ENCODE assay signal across 27 cellular contexts in genomic region chr20:20782221-20782620, GRCh38.
A peak's percentile ranks its signal among the peaks of the same experiment; 100 is the strongest.
DNase-seq lines count a peak whose midpoint lies in the region; ATAC-seq, FAIRE-seq and TF ChIP-seq lines count a peak whose summit lies in the region.
"Had no signal": no experiment of that assay in that cellular context is flagged by ENCODE, and none has a peak within 500 bp of the region (broad histone marks: within the 10 kb centered on the region; RNA-seq: fewer than 3 reads in every experiment).

No MANE protein-coding gene starts in this region.

- TF ChIP-seq CTCF in WERI-Rb-1 (IDR thresholded peaks at IDR 0.05; ENCODE audit: low read depth, low read length) (no peak), heart right ventricle (IDR thresholded peaks at IDR 0.05) (no peak), mesothelial cell of epicardium (IDR thresholded peaks at IDR 0.05; ENCODE audit: unreplicated experiment) (no peak)

- H3K4me1 Mint-ChIP-seq in mesothelial cell of epicardium: peaks cover 13% of the 10 kb centered on the region

- H3K4me3 ChIP-seq in WERI-Rb-1 (ENCODE audit: low read depth, low read length) (no peak overlapping the region), heart right ventricle (no peak overlapping the region)
- H3K4me3 ChIP-seq: PC-9, tibial nerve had no signal

- DNase-seq in WERI-Rb-1 (no peak), heart right ventricle (peak in 1 of 2 donors; percentile 43), mesothelial cell of epicardium (ENCODE audit: low spot score in 2 of 2, unreplicated experiment in 2 of 2) (no peak), sciatic nerve (ENCODE audit: low spot score) (no peak), COLO668 (lab: John Stamatoyannopoulos, UW; ENCODE audit: unreplicated experiment) (no peak), DMS79 (lab: John Stamatoyannopoulos, UW) (no peak), urothelium cell line (ENCODE audit: low spot score) (no peak), iPS-NIHi7 (ENCODE audit: extremely low spot score) (no peak)
- DNase-seq: activated CD4-positive, alpha-beta T cell treated with anti-CD3 and anti-CD28 coated beads, Interleukin-2, amount 10 ng/mL, durations not matched to agents 7 days and 5 days; activated gamma-delta T cell treated with Interleukin-2 at 50 U/mL for 16 hours; activated T-cell treated with anti-CD3 and anti-CD28 coated beads, Interleukin-2, amount 50 U/mL, for 4 hours; CD8-positive, alpha-beta T cell; cerebellar nuclear complex; DMS 273 treated with DMSO at 0.1 percent for 48 hours; H9; NCI-H1105; NCI-H187 treated with DMSO at 0.1 percent for 48 hours; NCI-H2171 treated with DMSO at 0.1 percent for 48 hours; NCI-H526; PC-9; posterior cingulate gyrus; SHP77 treated with DMSO at 0.1 percent for 48 hours; stimulated activated naive CD8-positive, alpha-beta T cell treated with anti-CD3 and anti-CD28 coated beads, Interleukin-15, Interleukin-2, amounts not matched to agents 100 U/mL and 50 U/mL, for 24 hours; T-helper 9 cell had no signal

- peaks cover 2% of the 10 kb centered on the region for H3K27me3 Mint-ChIP-seq in mesothelial cell of epicardium (ENCODE audit: low read depth)

- H3K9me3 ChIP-seq in WERI-Rb-1 (ENCODE audit: severe bottlenecking) (peaks cover 2% of the 10 kb centered on the region), heart right ventricle (peaks cover 0 to 7% (median 0%) of the 10 kb centered on the region in 11 donors)
- H3K9me3 ChIP-seq: tibial nerve had no signal

- intact Hi-C loops in heart right ventricle (cut with DNase I): no loop called here
- intact Hi-C loops in sciatic nerve (cut with DNase I): loop anchor here (5.0 kb wide), 1 partner anchor 1835 kb away; no protein-coding TSS in a partner anchor

- H3K27ac ChIP-seq in WERI-Rb-1 (peak overlapping the region; percentile 71), heart right ventricle (peak overlapping the region in 3 of 10 donors; percentile 32 to 41 (median 38))
- H3K27ac ChIP-seq: PC-9, tibial nerve had no signal

- no peak for FAIRE-seq in urothelium cell line (lab: Jason Lieb, UNC)

- ATAC-seq in heart right ventricle: peak; percentile 53 to 90 (median 78)
- peak; percentile 57 for ATAC-seq in sciatic nerve
- ATAC-seq: activated T-cell treated with anti-CD3 and anti-CD28 coated beads, Interleukin-2, amount 50 U/mL, for 4 hours; CD8-positive, alpha-beta T cell; natural killer cell treated with Interleukin-12 subunit alpha and Interleukin-12 subunit beta and Interleukin-15 and Interleukin-18, amount 100 ng/mL, for 72 hours; stimulated activated naive CD8-positive, alpha-beta T cell treated with anti-CD3 and anti-CD28 coated beads, Interleukin-15, Interleukin-2, amounts not matched to agents 100 U/mL and 50 U/mL, for 24 hours had no signal

- WGBS in heart right ventricle, 2 donors: 30 to 34% methylated on average over 8 of the region's 8 CpGs

- H3K4me3 Mint-ChIP-seq in mesothelial cell of epicardium: no peak overlapping the region
- H3K4me3 Mint-ChIP-seq: activated CD4-positive, alpha-beta T cell treated with anti-CD3 and anti-CD28 coated beads, Interleukin-2, amount 10 ng/mL, durations not matched to agents 7 days and 5 days; activated T-cell treated with anti-CD3 and anti-CD28 coated beads, Interleukin-2, amount 50 U/mL, for 4 hours; B cell; CD8-positive, alpha-beta T cell; H9; natural killer cell treated with Interleukin-12 subunit alpha and Interleukin-12 subunit beta and Interleukin-15 and Interleukin-18, amount 100 ng/mL, for 72 hours had no signal

- peak overlapping the region; percentile 25 for H3K27ac Mint-ChIP-seq in mesothelial cell of epicardium
- H3K27ac Mint-ChIP-seq: activated CD4-positive, alpha-beta T cell treated with anti-CD3 and anti-CD28 coated beads, Interleukin-2, amount 10 ng/mL, durations not matched to agents 7 days and 5 days; B cell; CD8-positive, alpha-beta T cell; H9; natural killer cell treated with Interleukin-12 subunit alpha and Interleukin-12 subunit beta and Interleukin-15 and Interleukin-18, amount 100 ng/mL, for 72 hours had no signal

- no peaks in the 10 kb centered on the region for H3K27me3 ChIP-seq in WERI-Rb-1 (ENCODE audit: insufficient read depth, low read depth, severe bottlenecking)
- H3K27me3 ChIP-seq in heart right ventricle: no peaks in the 10 kb centered on the region
- H3K27me3 ChIP-seq: tibial nerve had no signal

- peaks cover 6% of the 10 kb centered on the region for H3K9me3 Mint-ChIP-seq in mesothelial cell of epicardium
- H3K9me3 Mint-ChIP-seq: natural killer cell treated with Interleukin-12 subunit alpha and Interleukin-12 subunit beta and Interleukin-15 and Interleukin-18, amount 100 ng/mL, for 72 hours had no signal

- peaks cover 0 to 54% (median 21%) of the 10 kb centered on the region in 9 donors for H3K4me1 ChIP-seq in heart right ventricle

- no peaks in the 10 kb centered on the region for H3K36me3 ChIP-seq in WERI-Rb-1
- H3K36me3 ChIP-seq in heart right ventricle: no peaks in the 10 kb centered on the region
- H3K36me3 ChIP-seq: tibial nerve had no signal

- H3K36me3 Mint-ChIP-seq in mesothelial cell of epicardium: no peaks in the 10 kb centered on the region
- H3K36me3 Mint-ChIP-seq: CD8-positive, alpha-beta T cell; natural killer cell treated with Interleukin-12 subunit alpha and Interleukin-12 subunit beta and Interleukin-15 and Interleukin-18, amount 100 ng/mL, for 72 hours had no signal
